Comparison of ENCODE assay signal across 16 cellular contexts in genomic region chr14:68956728-68957127, GRCh38. TPM values are rescaled to one million over a fixed set of nuclear protein-coding genes. Genes with fewer than 3 reads are reported as not detected.
DNase-seq lines count a peak whose midpoint lies in the region; ATAC-seq and TF ChIP-seq lines count a peak whose summit lies in the region.
"Had no signal": no experiment of that assay in that cellular context is flagged by ENCODE, and none has a peak within 500 bp of the region (broad histone marks: within the 10 kb centered on the region; RNA-seq: fewer than 3 reads in every experiment).

No MANE protein-coding gene starts in this region.

- peak overlapping the region; percentile 29 for H3K4me3 ChIP-seq in CD8-positive, alpha-beta T cell (ENCODE audit: low read depth, low read length)
- no peak overlapping the region for H3K4me3 ChIP-seq in fibroblast of mammary gland (ENCODE audit: control insufficient read depth, low read depth, low read length)
- H3K4me3 ChIP-seq: adrenal gland, lung had no signal

- no peaks in the 10 kb centered on the region for H3K27me3 Mint-ChIP-seq in CD8-positive, alpha-beta T cell (ENCODE audit: low read depth)
- H3K27me3 Mint-ChIP-seq in activated CD8-positive, alpha-beta T cell treated with anti-CD3 and anti-CD28 coated beads for 36 hours, result no peaks in the 10 kb centered on the region
- no peaks in the 10 kb centered on the region for H3K27me3 Mint-ChIP-seq in stimulated activated naive CD8-positive, alpha-beta T cell treated with anti-CD3 and anti-CD28 coated beads, Interleukin-15, amount 100 ng/mL, for 72 hours
- H3K27me3 Mint-ChIP-seq: activated CD4-positive, alpha-beta memory T cell treated with anti-CD3 and anti-CD28 coated beads, Interleukin-2, amount 10 ng/mL, durations not matched to agents 7 days and 5 days had no signal

- H3K36me3 Mint-ChIP-seq in CD8-positive, alpha-beta T cell, result peaks cover 20% of the 10 kb centered on the region
- H3K36me3 Mint-ChIP-seq in activated CD8-positive, alpha-beta T cell treated with anti-CD3 and anti-CD28 coated beads for 36 hours (ENCODE audit: low read depth), result peaks cover 52% of the 10 kb centered on the region

- H3K4me3 Mint-ChIP-seq in CD8-positive, alpha-beta T cell, result peak overlapping the region; percentile 38
- peak overlapping the region; percentile 8 for H3K4me3 Mint-ChIP-seq in activated CD8-positive, alpha-beta T cell treated with anti-CD3 and anti-CD28 coated beads for 36 hours
- peak overlapping the region; percentile 74 to 81 for H3K4me3 Mint-ChIP-seq in stimulated activated naive CD8-positive, alpha-beta T cell treated with anti-CD3 and anti-CD28 coated beads, Interleukin-15, amount 100 ng/mL, for 72 hours
- H3K4me3 Mint-ChIP-seq: activated CD4-positive, alpha-beta memory T cell treated with anti-CD3 and anti-CD28 coated beads, Interleukin-2, amount 10 ng/mL, durations not matched to agents 7 days and 5 days had no signal

- no peak for TF ChIP-seq CTCF in CD8-positive, alpha-beta T cell (IDR thresholded peaks at IDR 0.05)
- TF ChIP-seq CTCF in activated CD8-positive, alpha-beta T cell treated with anti-CD3 and anti-CD28 coated beads for 36 hours (IDR thresholded peaks at IDR 0.05), result no peak
- TF ChIP-seq CTCF in fibroblast of mammary gland (conservative IDR thresholded peaks at IDR 0.05; ENCODE audit: control insufficient read depth, insufficient read depth, low read depth, low read length), result no peak

- peaks cover 95% of the 10 kb centered on the region for H3K4me1 ChIP-seq in CD8-positive, alpha-beta T cell (ENCODE audit: insufficient read depth, low read length)

- H3K27ac ChIP-seq in CD8-positive, alpha-beta T cell (ENCODE audit: low read depth, low read length), result no peak overlapping the region
- H3K27ac ChIP-seq in substantia nigra (ENCODE audit: low read depth, low read length, poor library complexity, severe bottlenecking), result no peak overlapping the region

- intact Hi-C loops in CD8-positive, alpha-beta T cell (cut with DNase I, micrococcal nuclease), result loop anchor here (1.0 kb wide), 2 partner anchors 8 to 11 kb away; no protein-coding TSS in a partner anchor
- intact Hi-C loops in activated CD8-positive, alpha-beta T cell treated with anti-CD3 and anti-CD28 coated beads for 36 hours (cut with micrococcal nuclease), result no loop called here

- DNase-seq in CD8-positive, alpha-beta T cell, result no peak
- DNase-seq in activated CD8-positive, alpha-beta T cell treated with anti-CD3 and anti-CD28 coated beads for 36 hours, result no peak
- DNase-seq in fibroblast of mammary gland (ENCODE audit: low read depth), result peak; percentile 74
- no peak for DNase-seq in stimulated activated naive CD8-positive, alpha-beta T cell treated with anti-CD3 and anti-CD28 coated beads, Interleukin-15, amount 100 ng/mL, for 72 hours
- no peak for DNase-seq in mesenteric fat pad (ENCODE audit: low spot score)
- DNase-seq in substantia nigra (lab: John Stamatoyannopoulos, UW), result no peak
- DNase-seq in germinal center (ENCODE audit: low spot score), result no peak
- DNase-seq: activated CD4-positive, alpha-beta memory T cell treated with anti-CD3 and anti-CD28 coated beads, Interleukin-2, amount 10 ng/mL, durations not matched to agents 7 days and 5 days; adrenal gland; DMS53; NCI-H2171; PC-3; stimulated activated CD4-positive, alpha-beta T cell treated with anti-CD3 and anti-CD28 coated beads, Interleukin-4, amount 100 ng/mL, for 1 hour; stimulated activated naive CD4-positive, alpha-beta T cell treated with Interleukin-2 at 50 U/mL for 16 hours had no signal

- H3K36me3 ChIP-seq in CD8-positive, alpha-beta T cell (ENCODE audit: insufficient read depth, low read length), result no peaks in the 10 kb centered on the region
- H3K36me3 ChIP-seq: adrenal gland had no signal

- no peaks in the 10 kb centered on the region for H3K9me3 ChIP-seq in CD8-positive, alpha-beta T cell (ENCODE audit: low read length)
- H3K9me3 ChIP-seq: adrenal gland had no signal

- ATAC-seq in CD8-positive, alpha-beta T cell, result no peak
- ATAC-seq in activated CD8-positive, alpha-beta T cell treated with anti-CD3 and anti-CD28 coated beads for 36 hours, result no peak
- ATAC-seq in stimulated activated naive CD8-positive, alpha-beta T cell treated with anti-CD3 and anti-CD28 coated beads, Interleukin-15, amount 100 ng/mL, for 72 hours, result no peak
- no peak for ATAC-seq in GM18873 (IDR thresholded peaks at IDR 0.05; ENCODE audit: low FRiP score, unreplicated experiment)
- ATAC-seq: PC-3 had no signal

- CTCF ChIA-PET in CD8-positive, alpha-beta T cell (lab: Charles Lee), result interaction anchor here (0.9 to 2.0 kb wide), 8 partner anchors 9 to 151 kb away, joined by 3 to 8 read pairs (median 4); no protein-coding TSS in a partner anchor
- CTCF ChIA-PET in activated CD8-positive, alpha-beta T cell treated with anti-CD3 and anti-CD28 coated beads for 36 hours (lab: Charles Lee), result interaction anchor here (0.6 to 2.7 kb wide), 9 partner anchors 9 to 1847 kb away, joined by 3 to 9 read pairs (median 3); no protein-coding TSS in a partner anchor

- peak overlapping the region; percentile 83 for H3K27ac Mint-ChIP-seq in CD8-positive, alpha-beta T cell
- H3K27ac Mint-ChIP-seq in activated CD8-positive, alpha-beta T cell treated with anti-CD3 and anti-CD28 coated beads for 36 hours, result peak overlapping the region; percentile 89
- H3K27ac Mint-ChIP-seq in stimulated activated naive CD8-positive, alpha-beta T cell treated with anti-CD3 and anti-CD28 coated beads, Interleukin-15, amount 100 ng/mL, for 72 hours, result peak overlapping the region in 1 of 2 donors; percentile 97
- H3K27ac Mint-ChIP-seq: activated CD4-positive, alpha-beta memory T cell treated with anti-CD3 and anti-CD28 coated beads, Interleukin-2, amount 10 ng/mL, durations not matched to agents 7 days and 5 days had no signal

- POLR2A ChIA-PET in CD8-positive, alpha-beta T cell (lab: Charles Lee), result interaction anchor here (0.8 to 4.6 kb wide), 5 partner anchors 12 to 42 kb away, joined by 3 to 21 read pairs (median 5); no protein-coding TSS in a partner anchor
- POLR2A ChIA-PET in activated CD8-positive, alpha-beta T cell treated with anti-CD3 and anti-CD28 coated beads for 36 hours (lab: Charles Lee), result interaction anchor here (0.7 to 5.5 kb wide), 6 partner anchors 9 to 137 kb away, joined by 3 to 40 read pairs (median 4); no protein-coding TSS in a partner anchor

- H3K27me3 ChIP-seq in CD8-positive, alpha-beta T cell (ENCODE audit: insufficient read depth, low read length), result no peaks in the 10 kb centered on the region
- H3K27me3 ChIP-seq: adrenal gland had no signal

- peaks cover 88% of the 10 kb centered on the region for H3K4me1 Mint-ChIP-seq in CD8-positive, alpha-beta T cell (ENCODE audit: low read depth)
- peaks cover 90% of the 10 kb centered on the region for H3K4me1 Mint-ChIP-seq in activated CD8-positive, alpha-beta T cell treated with anti-CD3 and anti-CD28 coated beads for 36 hours (ENCODE audit: low read depth)
- H3K4me1 Mint-ChIP-seq in stimulated activated naive CD8-positive, alpha-beta T cell treated with anti-CD3 and anti-CD28 coated beads, Interleukin-15, amount 100 ng/mL, for 72 hours, result peaks cover 98% of the 10 kb centered on the region

- no peaks in the 10 kb centered on the region for H3K9me3 Mint-ChIP-seq in CD8-positive, alpha-beta T cell
- H3K9me3 Mint-ChIP-seq in activated CD8-positive, alpha-beta T cell treated with anti-CD3 and anti-CD28 coated beads for 36 hours, result no peaks in the 10 kb centered on the region
- no peaks in the 10 kb centered on the region for H3K9me3 Mint-ChIP-seq in stimulated activated naive CD8-positive, alpha-beta T cell treated with anti-CD3 and anti-CD28 coated beads, Interleukin-15, amount 100 ng/mL, for 72 hours
- H3K9me3 Mint-ChIP-seq: activated CD4-positive, alpha-beta memory T cell treated with anti-CD3 and anti-CD28 coated beads, Interleukin-2, amount 10 ng/mL, durations not matched to agents 7 days and 5 days had no signal

RNA-seq across cellular contexts. Expression of gene ACTN1, which starts 22.4 kb away (rescaled TPM):
- 100 to 1,000 TPM; 153 to 161 TPM for total RNA-seq in CD8-positive, alpha-beta T cell
- total RNA-seq in activated CD8-positive, alpha-beta T cell treated with anti-CD3 and anti-CD28 coated beads for 36 hours, result 100 to 1,000 TPM; 214 TPM
- total RNA-seq in mesenteric fat pad, result 215 TPM

Comparison
In these comparisons a context has a peak if more than half of its experiments do, and no peak if none do; other contexts are left out.
1. H3K4me3 Mint-ChIP-seq: peak in every context shown above with its lines; median percentile 78 in stimulated activated naive CD8-positive, alpha-beta T cell treated with anti-CD3 and anti-CD28 coated beads, Interleukin-15, amount 100 ng/mL, for 72 hours; 38 in CD8-positive, alpha-beta T cell; 8 in activated CD8-positive, alpha-beta T cell treated with anti-CD3 and anti-CD28 coated beads for 36 hours.